In genomic region chr2:64086347-64087082, GRCh38 we compare ENCODE assay signal across 17 cellular contexts. TPM values are rescaled to one million over a fixed set of nuclear protein-coding genes. Genes with fewer than 3 reads are reported as not detected.
DNase-seq lines count a peak whose midpoint lies in the region; ATAC-seq and TF ChIP-seq lines count a peak whose summit lies in the region.
"Had no signal": no experiment of that assay in that cellular context is flagged by ENCODE, and none has a peak within 500 bp of the region (broad histone marks: within the 10 kb centered on the region; RNA-seq: fewer than 3 reads in every experiment).

No MANE protein-coding gene starts in this region.

- TF ChIP-seq POLR2A in stomach (IDR thresholded peaks at IDR 0.05) = no peak

- no peak overlapping the region for H3K4me3 ChIP-seq in stomach
- H3K4me3 ChIP-seq: vagina had no signal

- H3K27me3 ChIP-seq in stomach = no peaks in the 10 kb centered on the region
- H3K27me3 ChIP-seq: vagina had no signal

- ATAC-seq in GM18517 (IDR thresholded peaks at IDR 0.05; ENCODE audit: unreplicated experiment) (peak; percentile 49), GM21529 (IDR thresholded peaks at IDR 0.05; ENCODE audit: unreplicated experiment) (peak; percentile 41), HG03342 (IDR thresholded peaks at IDR 0.05; ENCODE audit: unreplicated experiment) (peak; percentile 60)
- ATAC-seq: right cardiac atrium had no signal

- no peaks in the 10 kb centered on the region for H3K9me3 ChIP-seq in stomach
- H3K9me3 ChIP-seq: vagina had no signal

- H3K4me1 ChIP-seq in stomach = no peaks in the 10 kb centered on the region
- H3K4me1 ChIP-seq: vagina had no signal

- intact Hi-C loops in stomach (cut with DNase I; ENCODE audit: low total_unique reads) = no loop called here

- no peak overlapping the region for H3K27ac ChIP-seq in stomach
- H3K27ac ChIP-seq: C4-2B, vagina had no signal

- DNase-seq in kidney glomerular epithelial cell (lab: John Stamatoyannopoulos, UW) = peak; percentile 12
- DNase-seq in foreskin melanocyte = no peak
- DNase-seq in T-helper 1 cell = no peak
- DNase-seq in stomach = no peak
- DNase-seq: activated CD4-positive, alpha-beta memory T cell treated with anti-CD3 and anti-CD28 coated beads for 36 hours; activated gamma-delta T cell treated with Interleukin-2 at 50 U/mL for 16 hours; effector CD4-positive, alpha-beta T cell; Kasumi-1; mammary epithelial cell; NCI-H187 treated with DMSO at 0.1 percent for 48 hours; NCI-H524 treated with DMSO at 0.1 percent for 48 hours had no signal

- peaks cover 0 to 11% (median 5%) of the 10 kb centered on the region in 4 donors for H3K36me3 ChIP-seq in stomach

- no peak for TF ChIP-seq CTCF in stomach (IDR thresholded peaks at IDR 0.05)

- no peak for TF ChIP-seq EP300 in stomach (IDR thresholded peaks at IDR 0.05)

- WGBS in stomach, 5 donors = 89 to 94% (median 94%) methylated on average over 6 of the region's 6 CpGs

RNA-seq across cellular contexts. Expression of gene PELI1, which starts 57.7 kb away (rescaled TPM):
- total RNA-seq in stomach = 100 to 1,000 TPM in 1 of 5 donors, 10 to 100 TPM in 3, 1 to 10 TPM in 1; 7.6 to 165 (median 60.8) TPM
- 10 to 100 TPM in 2 of 3 donors, 1 to 10 TPM in 1; 6.9 to 17.4 (median 11.8) TPM for polyA plus RNA-seq in stomach
